In the genomic region with DNA sequence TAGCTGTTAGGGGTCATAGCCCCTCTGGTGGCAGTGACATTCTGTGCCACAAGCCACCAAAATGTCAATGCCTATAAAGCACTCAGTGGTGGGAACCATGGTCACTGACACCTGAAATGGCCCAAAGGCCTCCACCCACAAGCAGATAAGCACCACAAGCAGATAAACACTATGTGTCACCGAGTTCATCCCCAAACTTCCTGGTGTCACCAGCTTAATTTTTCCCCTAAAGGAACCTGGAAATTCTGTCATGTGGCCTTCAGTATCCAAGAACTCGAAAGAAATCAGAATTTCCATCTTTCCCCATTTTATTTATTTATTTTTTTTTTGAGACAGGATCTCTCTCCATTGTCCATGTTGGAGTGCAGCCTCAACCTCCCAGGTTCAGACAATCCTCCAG, we compare ENCODE assay signal across 44 cellular contexts. TPM values are rescaled to one million over a fixed set of nuclear protein-coding genes. Genes with fewer than 3 reads are reported as not detected.
"Had no signal": no experiment of that assay in that cellular context is flagged by ENCODE, and none has a peak within 500 bp of the region (broad histone marks: within the 10 kb centered on the region; RNA-seq: fewer than 3 reads in every experiment).

No MANE protein-coding gene starts in this region.

- H3K27me3 Mint-ChIP-seq: activated naive CD4-positive, alpha-beta T cell treated with anti-CD3 and anti-CD28 coated beads, Interleukin-2, amount 50 U/mL, for 24 hours; activated naive CD8-positive, alpha-beta T cell; activated naive CD8-positive, alpha-beta T cell treated with anti-CD3 and anti-CD28 coated beads for 36 hours; activated naive CD8-positive, alpha-beta T cell treated with anti-CD3 and anti-CD28 coated beads, Interleukin-2, amount 10 ng/mL, durations not matched to agents 7 days and 5 days; activated naive CD8-positive, alpha-beta T cell treated with anti-CD3 and anti-CD28 coated beads, Interleukin-2, amount 50 U/mL, for 24 hours; activated T-cell treated with anti-CD3 and anti-CD28 coated beads, Interleukin-2, amount 50 U/mL, for 24 hours; activated T-helper 17 cell treated with anti-CD3 and anti-CD28 coated beads, Interleukin-2, amount 50 U/mL, for 72 hours; central memory CD8-positive, alpha-beta T cell had no signal

- DNase-seq: activated effector memory CD4-positive, alpha-beta T cell treated with anti-CD3 and anti-CD28 coated beads, Interleukin-2, amount 50 U/mL, for 16 hours; activated effector memory CD4-positive, alpha-beta T cell treated with Interleukin-2 at 50 U/mL for 16 hours; activated gamma-delta T cell; activated gamma-delta T cell treated with Interleukin-2 at 50 U/mL for 16 hours; activated naive CD4-positive, alpha-beta T cell; activated naive CD4-positive, alpha-beta T cell treated with anti-CD3 and anti-CD28 coated beads for 36 hours; activated naive CD4-positive, alpha-beta T cell treated with anti-CD3 and anti-CD28 coated beads, Interleukin-2, amount 50 U/mL, for 16 hours; activated naive CD4-positive, alpha-beta T cell treated with Interleukin-2 at 50 U/mL for 16 hours; activated naive CD8-positive, alpha-beta T cell treated with anti-CD3 and anti-CD28 coated beads for 36 hours; activated naive CD8-positive, alpha-beta T cell treated with anti-CD3 and anti-CD28 coated beads, Interleukin-2, amount 10 ng/mL, durations not matched to agents 7 days and 5 days; activated naive CD8-positive, alpha-beta T cell treated with anti-CD3 and anti-CD28 coated beads, Interleukin-2, amount 50 U/mL, for 24 hours; activated T-cell treated with anti-CD3 and anti-CD28 coated beads for 4 hours; activated T-cell treated with anti-CD3 and anti-CD28 coated beads, Interleukin-2, amount 50 U/mL, for 1 hour; activated T-cell treated with anti-CD3 and anti-CD28 coated beads, Interleukin-2, amount 50 U/mL, for 24 hours; activated T-cell treated with anti-CD3 and anti-CD28 coated beads, Interleukin-2, amount 50 U/mL, for 4 hours; activated T-cell treated with anti-CD3 and anti-CD28 coated beads, Interleukin-2, amount 50 U/mL, for 48 hours; activated T-cell treated with anti-CD3 and anti-CD28 coated beads, Interleukin-2, amount 50 U/mL, for 72 hours; adrenal gland; amniotic stem cell; amygdala; anterior cingulate cortex; aorta; body of pancreas; brain microvascular endothelial cell; caudate nucleus; central memory CD4-positive, alpha-beta T cell; cerebellar nuclear complex had no signal

- H3K4me3 Mint-ChIP-seq: activated naive CD4-positive, alpha-beta T cell treated with anti-CD3 and anti-CD28 coated beads for 36 hours; activated naive CD4-positive, alpha-beta T cell treated with anti-CD3 and anti-CD28 coated beads, Interleukin-2, amount 50 U/mL, for 24 hours; activated naive CD8-positive, alpha-beta T cell; activated naive CD8-positive, alpha-beta T cell treated with anti-CD3 and anti-CD28 coated beads for 36 hours; activated naive CD8-positive, alpha-beta T cell treated with anti-CD3 and anti-CD28 coated beads, Interleukin-2, amount 10 ng/mL, durations not matched to agents 7 days and 5 days; activated naive CD8-positive, alpha-beta T cell treated with anti-CD3 and anti-CD28 coated beads, Interleukin-2, amount 50 U/mL, for 24 hours; activated T-cell treated with anti-CD3 and anti-CD28 coated beads, Interleukin-2, amount 50 U/mL, for 24 hours; activated T-cell treated with anti-CD3 and anti-CD28 coated beads, Interleukin-2, amount 50 U/mL, for 4 hours; activated T-cell treated with anti-CD3 and anti-CD28 coated beads, Interleukin-2, amount 50 U/mL, for 72 hours; activated T-helper 1 cell treated with anti-CD3 and anti-CD28 coated beads, Interleukin-12 subunit alpha, Interleukin-12 subunit beta, Interleukin-2, Interleukin-4 antibody, amounts not matched to agents 30 ng/mL and 10 ng/mL and 1 ng/mL, durations not matched to agents 14 hours and 24 hours and 36 hours; activated T-helper 17 cell treated with anti-CD3 and anti-CD28 coated beads, Interleukin-2, amount 50 U/mL, for 72 hours; central memory CD8-positive, alpha-beta T cell had no signal

- H3K27ac Mint-ChIP-seq: activated naive CD4-positive, alpha-beta T cell treated with anti-CD3 and anti-CD28 coated beads for 36 hours; activated naive CD4-positive, alpha-beta T cell treated with anti-CD3 and anti-CD28 coated beads, Interleukin-2, amount 50 U/mL, for 24 hours; activated naive CD4-positive, alpha-beta T cell treated with anti-CD3 and anti-CD28 coated beads, Interleukin-2, amount 50 U/mL, for 72 hours; activated naive CD8-positive, alpha-beta T cell; activated naive CD8-positive, alpha-beta T cell treated with anti-CD3 and anti-CD28 coated beads for 36 hours; activated naive CD8-positive, alpha-beta T cell treated with anti-CD3 and anti-CD28 coated beads, Interleukin-2, amount 10 ng/mL, durations not matched to agents 7 days and 5 days; activated naive CD8-positive, alpha-beta T cell treated with anti-CD3 and anti-CD28 coated beads, Interleukin-2, amount 50 U/mL, for 24 hours; activated T-cell treated with anti-CD3 and anti-CD28 coated beads, Interleukin-2, amount 50 U/mL, for 24 hours; activated T-cell treated with anti-CD3 and anti-CD28 coated beads, Interleukin-2, amount 50 U/mL, for 72 hours; activated T-helper 1 cell treated with anti-CD3 and anti-CD28 coated beads, Interleukin-12 subunit alpha, Interleukin-12 subunit beta, Interleukin-2, Interleukin-4 antibody, amounts not matched to agents 30 ng/mL and 10 ng/mL and 1 ng/mL, durations not matched to agents 14 hours and 24 hours and 36 hours; activated T-helper 17 cell treated with anti-CD3 and anti-CD28 coated beads, Interleukin-2, amount 50 U/mL, for 72 hours; activated T-helper 2 cell treated with anti-CD3 and anti-CD28 coated beads, Interferon-gamma antibody, Interleukin-2, Interleukin-4, amounts not matched to agents 10 μg/mL and 5 μg/mL and 100 μg/mL, durations not matched to agents 14 hours and 24 hours and 36 hours; brain had no signal

- H3K27me3 ChIP-seq: adrenal gland, ascending aorta, body of pancreas, brain microvascular endothelial cell, breast epithelium, cardiac muscle cell had no signal

- H3K27ac ChIP-seq: adrenal gland, ascending aorta, body of pancreas, brain microvascular endothelial cell, breast epithelium, cardiac muscle cell had no signal

- H3K36me3 ChIP-seq: breast epithelium, cardiac muscle cell had no signal

- H3K4me3 ChIP-seq: adrenal gland, ascending aorta, body of pancreas, breast epithelium, cardiac muscle cell had no signal

- H3K9me3 ChIP-seq: adrenal gland, ascending aorta, body of pancreas, breast epithelium had no signal

- ATAC-seq: activated naive CD4-positive, alpha-beta T cell treated with anti-CD3 and anti-CD28 coated beads, Interleukin-2, amount 50 U/mL, for 72 hours; activated naive CD8-positive, alpha-beta T cell treated with anti-CD3 and anti-CD28 coated beads, Interleukin-2, amount 50 U/mL, for 24 hours; activated T-cell treated with anti-CD3 and anti-CD28 coated beads, Interleukin-2, amount 50 U/mL, for 4 hours; activated T-cell treated with anti-CD3 and anti-CD28 coated beads, Interleukin-2, amount 50 U/mL, for 72 hours; activated T-helper 17 cell treated with anti-CD3 and anti-CD28 coated beads, Interleukin-2, amount 50 U/mL, for 72 hours; body of pancreas had no signal

- FAIRE-seq: astrocyte, bronchial epithelial cell had no signal

- H3K9me3 Mint-ChIP-seq: activated naive CD4-positive, alpha-beta T cell treated with anti-CD3 and anti-CD28 coated beads for 36 hours; activated naive CD4-positive, alpha-beta T cell treated with anti-CD3 and anti-CD28 coated beads, Interleukin-2, amount 50 U/mL, for 24 hours; activated T-cell treated with anti-CD3 and anti-CD28 coated beads, Interleukin-2, amount 50 U/mL, for 4 hours; activated T-helper 17 cell treated with anti-CD3 and anti-CD28 coated beads, Interleukin-2, amount 50 U/mL, for 72 hours had no signal

RNA-seq across cellular contexts. Expression of gene C2orf78, which starts 43.2 kb away (rescaled TPM):
- total RNA-seq: activated naive CD4-positive, alpha-beta T cell treated with anti-CD3 and anti-CD28 coated beads for 36 hours; activated naive CD4-positive, alpha-beta T cell treated with anti-CD3 and anti-CD28 coated beads, Interleukin-2, amount 50 U/mL, for 72 hours; activated naive CD8-positive, alpha-beta T cell treated with anti-CD3 and anti-CD28 coated beads for 36 hours; activated naive CD8-positive, alpha-beta T cell treated with anti-CD3 and anti-CD28 coated beads, Interleukin-2, amount 10 ng/mL, durations not matched to agents 7 days and 5 days; activated T-cell treated with anti-CD3 and anti-CD28 coated beads, Interleukin-2, amount 50 U/mL, for 4 hours; activated T-cell treated with anti-CD3 and anti-CD28 coated beads, Interleukin-2, amount 50 U/mL, for 72 hours; activated T-helper 1 cell treated with anti-CD3 and anti-CD28 coated beads, Interleukin-12 subunit alpha, Interleukin-12 subunit beta, Interleukin-2, Interleukin-4 antibody, amounts not matched to agents 30 ng/mL and 10 ng/mL and 1 ng/mL, durations not matched to agents 14 hours and 24 hours and 36 hours; activated T-helper 2 cell treated with anti-CD3 and anti-CD28 coated beads, Interferon-gamma antibody, Interleukin-2, Interleukin-4, amounts not matched to agents 10 μg/mL and 5 μg/mL and 100 μg/mL, durations not matched to agents 14 hours and 24 hours and 36 hours; adrenal gland; aorta; ascending aorta; astrocyte; body of pancreas; breast epithelium; bronchial epithelial cell; cardiac septum; cerebellum; chondrocyte had no signal
- polyA plus RNA-seq: adipose tissue, aorta, cardiac muscle cell had no signal
